26 cellular contexts compared by ENCODE assay signal in genomic region chr20:61417221-61417941, GRCh38.
"Had no signal": no experiment of that assay in that cellular context is flagged by ENCODE, and none has a peak within 500 bp of the region (broad histone marks: within the 10 kb centered on the region; RNA-seq: fewer than 3 reads in every experiment).

No MANE protein-coding gene starts in this region.

- H3K4me3 Mint-ChIP-seq: mesothelial cell of epicardium; naive B cell; natural killer cell; nephron progenitor cell; stimulated activated effector memory CD8-positive, alpha-beta T cell treated with anti-CD3 and anti-CD28 coated beads, Interleukin-12 subunit alpha, Interleukin-12 subunit beta, amount 100 ng/mL, for 72 hours; stimulated activated naive CD8-positive, alpha-beta T cell treated with anti-CD3 and anti-CD28 coated beads, Interleukin-15, Interleukin-2, amounts not matched to agents 100 ng/mL and 50 ng/mL, for 24 hours had no signal

- H2AFZ ChIP-seq: hepatocyte had no signal

- H3K27ac ChIP-seq: hepatocyte, left ventricle myocardium inferior, pancreas, prostate gland, sigmoid colon, spleen, suprapubic skin, thoracic aorta, tibial artery, upper lobe of right lung had no signal

- DNase-seq: left ventricle myocardium inferior; mesendoderm; naive B cell; natural killer cell; nephron progenitor cell; pancreas; retina; right cardiac atrium; sigmoid colon; small intestine; stimulated activated CD4-positive, alpha-beta T cell treated with anti-CD3 and anti-CD28 coated beads, Interleukin-4, amount 100 ng/mL, for 24 hours; stimulated activated naive CD4-positive, alpha-beta T cell; tibial artery; trophoblast cell; upper lobe of right lung had no signal

- H3K9me3 ChIP-seq: pancreas, prostate gland, thoracic aorta, upper lobe of right lung had no signal

- H3K36me3 ChIP-seq: left ventricle myocardium inferior, pancreas, prostate gland, sigmoid colon, spleen, suprapubic skin, thoracic aorta, tibial artery, upper lobe of right lung had no signal

- H3K9me3 Mint-ChIP-seq: natural killer cell; nephron progenitor cell; stimulated activated effector memory CD8-positive, alpha-beta T cell treated with anti-CD3 and anti-CD28 coated beads, Interleukin-12 subunit alpha, Interleukin-12 subunit beta, amount 100 ng/mL, for 72 hours; stimulated activated naive CD8-positive, alpha-beta T cell treated with anti-CD3 and anti-CD28 coated beads, Interleukin-15, Interleukin-2, amounts not matched to agents 100 ng/mL and 50 ng/mL, for 24 hours had no signal

- H3K27me3 ChIP-seq: hepatocyte, pancreas, spleen, tibial artery, upper lobe of right lung had no signal

- H3K36me3 Mint-ChIP-seq: mesothelial cell of epicardium; naive B cell; natural killer cell; stimulated activated effector memory CD8-positive, alpha-beta T cell treated with anti-CD3 and anti-CD28 coated beads, Interleukin-12 subunit alpha, Interleukin-12 subunit beta, amount 100 ng/mL, for 72 hours had no signal

- ATAC-seq: natural killer cell; pancreas; stimulated activated effector memory CD8-positive, alpha-beta T cell treated with anti-CD3 and anti-CD28 coated beads, Interleukin-12 subunit alpha, Interleukin-12 subunit beta, amount 100 ng/mL, for 72 hours; upper lobe of right lung had no signal

- H3K27ac Mint-ChIP-seq: mesothelial cell of epicardium; naive B cell; natural killer cell; stimulated activated effector memory CD8-positive, alpha-beta T cell treated with anti-CD3 and anti-CD28 coated beads, Interleukin-12 subunit alpha, Interleukin-12 subunit beta, amount 100 ng/mL, for 72 hours; stimulated activated naive CD8-positive, alpha-beta T cell treated with anti-CD3 and anti-CD28 coated beads, Interleukin-15, Interleukin-2, amounts not matched to agents 100 ng/mL and 50 ng/mL, for 24 hours had no signal

- FAIRE-seq: islet of Langerhans, pancreas, small intestine, urothelium cell line had no signal

- H3K4me1 ChIP-seq: left ventricle myocardium inferior, pancreas, prostate gland, sigmoid colon, spleen, suprapubic skin, tibial artery, upper lobe of right lung had no signal

- H3K79me2 ChIP-seq: hepatocyte had no signal

- H3K4me2 ChIP-seq: hepatocyte had no signal

- H3K4me3 ChIP-seq: hepatocyte, left ventricle myocardium inferior, lung, pancreas, prostate gland, sigmoid colon, spleen, suprapubic skin, thoracic aorta, tibial artery, upper lobe of right lung had no signal

- H3K27me3 Mint-ChIP-seq: naive B cell; stimulated activated naive CD8-positive, alpha-beta T cell treated with anti-CD3 and anti-CD28 coated beads, Interleukin-15, Interleukin-2, amounts not matched to agents 100 ng/mL and 50 ng/mL, for 24 hours had no signal

- H3K4me1 Mint-ChIP-seq: mesothelial cell of epicardium, naive B cell, natural killer cell, nephron progenitor cell had no signal
